In the genomic region with DNA sequence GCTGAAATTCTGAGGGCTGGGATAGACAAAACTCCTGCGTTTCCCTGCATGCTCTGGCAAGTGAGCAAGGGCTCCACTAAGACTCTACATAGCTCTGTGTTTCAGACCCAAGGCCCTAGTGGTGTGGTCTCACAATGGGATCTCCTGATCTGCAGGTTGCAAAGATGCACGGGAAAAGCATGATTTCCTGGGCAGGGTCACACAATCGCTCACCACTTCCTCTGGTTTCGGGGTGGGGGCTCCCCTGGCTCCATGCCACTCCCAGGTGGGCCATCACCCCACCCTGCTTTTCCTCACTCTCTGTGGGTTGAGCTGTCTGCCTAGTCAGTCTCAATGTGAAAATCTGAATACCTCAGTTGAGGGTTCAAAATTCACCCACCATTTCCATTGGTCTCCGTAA, we compare ENCODE assay signal across 16 cellular contexts.
DNase-seq lines count a peak whose midpoint lies in the region; ATAC-seq and TF ChIP-seq lines count a peak whose summit lies in the region.
"Had no signal": no experiment of that assay in that cellular context is flagged by ENCODE, and none has a peak within 500 bp of the region (broad histone marks: within the 10 kb centered on the region; RNA-seq: fewer than 3 reads in every experiment).

No MANE protein-coding gene starts in this region.

- ATAC-seq in natural killer cell: peak in 1 of 3 donors; percentile 20
- ATAC-seq in natural killer cell treated with Interleukin-12 subunit alpha and Interleukin-12 subunit beta and Interleukin-15 and Interleukin-18, amount 100 ng/mL, for 72 hours: no peak
- peak; percentile 21 for ATAC-seq in activated T-helper 17 cell treated with anti-CD3 and anti-CD28 coated beads, Interleukin-2, amount 50 U/mL, for 72 hours (replicated peaks)
- no peak for ATAC-seq in GM19452 (IDR thresholded peaks at IDR 0.05; ENCODE audit: unreplicated experiment)

- peaks cover 39% of the 10 kb centered on the region for H3K4me1 Mint-ChIP-seq in activated CD4-positive, alpha-beta T cell treated with anti-CD3 and anti-CD28 coated beads, Interleukin-2, amount 10 ng/mL, durations not matched to agents 24 days and 14 days
- peaks cover 15 to 26% of the 10 kb centered on the region in 2 donors for H3K4me1 Mint-ChIP-seq in natural killer cell
- peaks cover 0 to 11% of the 10 kb centered on the region in 2 donors for H3K4me1 Mint-ChIP-seq in natural killer cell treated with Interleukin-12 subunit alpha and Interleukin-12 subunit beta and Interleukin-15 and Interleukin-18, amount 100 ng/mL, for 72 hours (ENCODE audit: low read depth in 2 of 2)
- peaks cover 7% of the 10 kb centered on the region for H3K4me1 Mint-ChIP-seq in activated T-helper 17 cell treated with anti-CD3 and anti-CD28 coated beads, Interleukin-2, amount 50 U/mL, for 72 hours

- no peak for TF ChIP-seq CTCF in natural killer cell (IDR thresholded peaks at IDR 0.05)

- peaks cover 23% of the 10 kb centered on the region for H3K36me3 Mint-ChIP-seq in activated CD4-positive, alpha-beta T cell treated with anti-CD3 and anti-CD28 coated beads, Interleukin-2, amount 10 ng/mL, durations not matched to agents 24 days and 14 days (ENCODE audit: low read depth)
- no peaks in the 10 kb centered on the region for H3K36me3 Mint-ChIP-seq in natural killer cell
- H3K36me3 Mint-ChIP-seq in natural killer cell treated with Interleukin-12 subunit alpha and Interleukin-12 subunit beta and Interleukin-15 and Interleukin-18, amount 100 ng/mL, for 72 hours: peaks cover 8% of the 10 kb centered on the region
- no peaks in the 10 kb centered on the region for H3K36me3 Mint-ChIP-seq in activated T-helper 17 cell treated with anti-CD3 and anti-CD28 coated beads, Interleukin-2, amount 50 U/mL, for 72 hours (ENCODE audit: low read depth)

- no peaks in the 10 kb centered on the region for H3K27me3 Mint-ChIP-seq in activated CD4-positive, alpha-beta T cell treated with anti-CD3 and anti-CD28 coated beads, Interleukin-2, amount 10 ng/mL, durations not matched to agents 24 days and 14 days
- no peaks in the 10 kb centered on the region for H3K27me3 Mint-ChIP-seq in natural killer cell (ENCODE audit: low read depth in 2 of 2)
- H3K27me3 Mint-ChIP-seq in natural killer cell treated with Interleukin-12 subunit alpha and Interleukin-12 subunit beta and Interleukin-15 and Interleukin-18, amount 100 ng/mL, for 72 hours: peaks cover 0 to 15% of the 10 kb centered on the region in 2 donors
- no peaks in the 10 kb centered on the region for H3K27me3 Mint-ChIP-seq in activated T-helper 17 cell treated with anti-CD3 and anti-CD28 coated beads, Interleukin-2, amount 50 U/mL, for 72 hours

- peak overlapping the region; percentile 57 for H3K4me3 Mint-ChIP-seq in activated CD4-positive, alpha-beta T cell treated with anti-CD3 and anti-CD28 coated beads, Interleukin-2, amount 10 ng/mL, durations not matched to agents 24 days and 14 days
- H3K4me3 Mint-ChIP-seq in natural killer cell: peak overlapping the region; percentile 57
- H3K4me3 Mint-ChIP-seq in natural killer cell treated with Interleukin-12 subunit alpha and Interleukin-12 subunit beta and Interleukin-15 and Interleukin-18, amount 100 ng/mL, for 72 hours: no peak overlapping the region
- peak overlapping the region; percentile 54 for H3K4me3 Mint-ChIP-seq in activated T-helper 17 cell treated with anti-CD3 and anti-CD28 coated beads, Interleukin-2, amount 50 U/mL, for 72 hours

- H3K9me3 Mint-ChIP-seq in activated CD4-positive, alpha-beta T cell treated with anti-CD3 and anti-CD28 coated beads, Interleukin-2, amount 10 ng/mL, durations not matched to agents 24 days and 14 days: peaks cover 13% of the 10 kb centered on the region
- no peaks in the 10 kb centered on the region for H3K9me3 Mint-ChIP-seq in natural killer cell
- no peaks in the 10 kb centered on the region for H3K9me3 Mint-ChIP-seq in natural killer cell treated with Interleukin-12 subunit alpha and Interleukin-12 subunit beta and Interleukin-15 and Interleukin-18, amount 100 ng/mL, for 72 hours
- no peaks in the 10 kb centered on the region for H3K9me3 Mint-ChIP-seq in activated T-helper 17 cell treated with anti-CD3 and anti-CD28 coated beads, Interleukin-2, amount 50 U/mL, for 72 hours

- intact Hi-C loops in activated CD4-positive, alpha-beta T cell treated with anti-CD3 and anti-CD28 coated beads, Interleukin-2, amount 10 ng/mL, durations not matched to agents 24 days and 14 days (cut with micrococcal nuclease): no loop called here
- intact Hi-C loops in natural killer cell (cut with micrococcal nuclease): no loop called here

- peak; percentile 72 for DNase-seq in activated CD4-positive, alpha-beta T cell treated with anti-CD3 and anti-CD28 coated beads, Interleukin-2, amount 10 ng/mL, durations not matched to agents 24 days and 14 days
- no peak for DNase-seq in activated CD4-positive, alpha-beta T cell treated with anti-CD3 and anti-CD28 coated beads, Interleukin-2, amount 50 U/mL, for 1 hour
- DNase-seq in natural killer cell (no peak), DMS79 treated with DMSO at 0.1 percent for 48 hours (lab: John Stamatoyannopoulos, UW) (no peak), RKO (ENCODE audit: low spot score) (no peak)
- no peak for DNase-seq in natural killer cell treated with Interleukin-12 subunit alpha and Interleukin-12 subunit beta and Interleukin-15 and Interleukin-18, amount 100 ng/mL, for 72 hours (ENCODE audit: low spot score)
- DNase-seq: C1 segment of cervical spinal cord, Caco-2, DMS153, KG1, NCI-H1436, NCI-H2029, NCI-H2171 treated with DMSO at 0.1 percent for 48 hours, NCI-H748 treated with DMSO at 0.1 percent for 48 hours had no signal

- H3K27ac Mint-ChIP-seq in activated CD4-positive, alpha-beta T cell treated with anti-CD3 and anti-CD28 coated beads, Interleukin-2, amount 10 ng/mL, durations not matched to agents 24 days and 14 days: no peak overlapping the region
- peak overlapping the region; percentile 22 to 48 for H3K27ac Mint-ChIP-seq in natural killer cell
- H3K27ac Mint-ChIP-seq in natural killer cell treated with Interleukin-12 subunit alpha and Interleukin-12 subunit beta and Interleukin-15 and Interleukin-18, amount 100 ng/mL, for 72 hours: no peak overlapping the region
- peak overlapping the region; percentile 54 for H3K27ac Mint-ChIP-seq in activated T-helper 17 cell treated with anti-CD3 and anti-CD28 coated beads, Interleukin-2, amount 50 U/mL, for 72 hours

Comparison
In these comparisons a context has a peak if more than half of its experiments do, and no peak if none do; other contexts are left out.
1. H3K27ac Mint-ChIP-seq: peak in natural killer cell (2 of 2) and activated T-helper 17 cell treated with anti-CD3 and anti-CD28 coated beads, Interleukin-2, amount 50 U/mL, for 72 hours (single experiment); none in activated CD4-positive, alpha-beta T cell treated with anti-CD3 and anti-CD28 coated beads, Interleukin-2, amount 10 ng/mL, durations not matched to agents 24 days and 14 days (single experiment) and natural killer cell treated with Interleukin-12 subunit alpha and Interleukin-12 subunit beta and Interleukin-15 and Interleukin-18, amount 100 ng/mL, for 72 hours (0 of 2).